10 cellular contexts compared by ENCODE assay signal in the genomic region with DNA sequence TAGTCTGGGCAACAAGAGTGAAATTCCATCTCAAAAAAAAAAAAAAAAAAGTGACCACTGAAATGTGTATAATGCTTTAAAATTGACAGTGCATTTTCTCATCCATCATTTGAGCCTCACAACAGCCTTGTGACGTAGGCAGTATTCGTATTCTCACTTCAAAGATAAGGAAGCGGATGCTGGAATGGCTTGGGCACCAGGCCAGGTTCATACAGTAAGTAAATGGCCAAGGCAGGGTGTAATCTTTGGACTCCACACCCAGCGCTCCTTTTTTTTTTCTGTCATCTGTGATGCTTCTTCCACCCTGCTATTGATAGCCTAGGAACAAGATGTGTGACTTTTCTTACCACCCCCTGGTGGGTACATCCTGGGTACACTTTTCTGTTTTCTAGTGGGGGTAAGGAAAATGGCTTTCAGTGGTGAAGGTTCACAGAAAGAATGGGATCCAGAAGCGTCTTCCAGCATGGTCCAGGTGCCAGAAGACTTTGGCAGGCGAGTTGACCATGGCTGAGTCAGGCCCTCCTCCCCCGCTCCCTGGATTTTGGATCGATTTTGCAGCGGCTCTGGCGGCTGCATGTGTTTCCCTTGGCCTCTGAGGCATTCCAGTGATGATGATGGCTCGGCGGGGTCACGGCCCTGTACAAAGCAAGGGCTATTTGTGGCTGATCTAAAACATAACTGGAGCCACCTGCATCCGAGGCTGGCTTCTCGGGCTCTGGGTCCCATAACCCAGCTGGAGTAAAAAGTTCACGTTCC.
DNase-seq lines count a peak whose midpoint lies in the region; TF ChIP-seq lines count a peak whose summit lies in the region.
"Had no signal": no experiment of that assay in that cellular context is flagged by ENCODE, and none has a peak within 500 bp of the region (broad histone marks: within the 10 kb centered on the region; RNA-seq: fewer than 3 reads in every experiment).

No MANE protein-coding gene starts in this region.

- H3K4me1 ChIP-seq in esophagus muscularis mucosa: peaks cover 51 to 78% (median 67%) of the 10 kb centered on the region in 4 donors
- H3K4me1 ChIP-seq in tibial artery: peaks cover 5 to 69% (median 53%) of the 10 kb centered on the region in 4 donors

- H3K4me3 ChIP-seq in esophagus muscularis mucosa (no peak overlapping the region), tibial artery (peak overlapping the region in 1 of 2 donors; percentile 4)

- H3K27ac ChIP-seq in esophagus muscularis mucosa (replicated peaks in 1 of 4) (peak overlapping the region; percentile 79 to 86 (median 84)), tibial artery (peak overlapping the region; percentile 84 to 85)

- TF ChIP-seq POLR2A in esophagus muscularis mucosa (IDR thresholded peaks at IDR 0.05; ENCODE audit: low read depth): no peak

- H3K36me3 ChIP-seq in esophagus muscularis mucosa: no peaks in the 10 kb centered on the region
- H3K36me3 ChIP-seq in tibial artery: peaks cover 0 to 13% (median 0%) of the 10 kb centered on the region in 3 donors

- TF ChIP-seq EP300 in esophagus muscularis mucosa (IDR thresholded peaks at IDR 0.05): no peak

- DNase-seq in HuH-7.5 (ENCODE audit: low spot score) (peak; percentile 50), esophagus muscularis mucosa (ENCODE audit: extremely low spot score) (peak; percentile 95), lung microvascular endothelial cell (ENCODE audit: low read depth in 2 of 2) (peak; percentile 26 to 35), tibial artery (peak; percentile 91 to 97), NCI-H774 (lab: John Stamatoyannopoulos, UW) (no peak), SW 1271 (lab: John Stamatoyannopoulos, UW) (no peak)
- DNase-seq in activated effector memory CD4-positive, alpha-beta T cell treated with anti-CD3 and anti-CD28 coated beads, Interleukin-2, amount 50 U/mL, for 16 hours: no peak
- DNase-seq in activated naive CD4-positive, alpha-beta T cell treated with anti-CD3 and anti-CD28 coated beads, Interleukin-2, amount 50 U/mL, for 16 hours: no peak
- DNase-seq: activated naive CD8-positive, alpha-beta T cell treated with anti-CD3 and anti-CD28 coated beads, Interleukin-2, amount 10 ng/mL, durations not matched to agents 7 days and 5 days; stimulated activated CD4-positive, alpha-beta T cell treated with anti-CD3 and anti-CD28 coated beads, Interleukin-12 subunit alpha, Interleukin-12 subunit beta, amount 100 ng/mL, for 4 hours had no signal

- intact Hi-C loops in esophagus muscularis mucosa (cut with DNase I): loop anchor here (5.0 kb wide), 2 partner anchors 104 to 106 kb away; no protein-coding TSS in a partner anchor
- intact Hi-C loops in tibial artery (cut with DNase I; ENCODE audit: low total_unique reads): loop anchor here (10.0 kb wide), 1 partner anchor 109 kb away; the partner anchor contains the start of gene CACNA1C

- no peaks in the 10 kb centered on the region for H3K27me3 ChIP-seq in esophagus muscularis mucosa
- no peaks in the 10 kb centered on the region for H3K27me3 ChIP-seq in tibial artery

- 32% methylated on average over 16 of the region's 16 CpGs for WGBS in esophagus muscularis mucosa

- TF ChIP-seq CTCF in esophagus muscularis mucosa (IDR thresholded peaks at IDR 0.05) (no peak), tibial artery (IDR thresholded peaks at IDR 0.05) (no peak)

- peaks cover 0 to 18% (median 7%) of the 10 kb centered on the region in 4 donors for H3K9me3 ChIP-seq in esophagus muscularis mucosa
- H3K9me3 ChIP-seq in tibial artery: peaks cover 0 to 16% (median 0%) of the 10 kb centered on the region in 3 donors

Comparison
In these comparisons a context has a peak if more than half of its experiments do, and no peak if none do; other contexts are left out.
1. DNase-seq: peak in HuH-7.5 (single experiment), esophagus muscularis mucosa (single experiment), lung microvascular endothelial cell (2 of 2) and tibial artery (2 of 2); none in NCI-H774 (single experiment), activated effector memory CD4-positive, alpha-beta T cell treated with anti-CD3 and anti-CD28 coated beads, Interleukin-2, amount 50 U/mL, for 16 hours (single experiment), SW 1271 (0 of 2) and activated naive CD4-positive, alpha-beta T cell treated with anti-CD3 and anti-CD28 coated beads, Interleukin-2, amount 50 U/mL, for 16 hours (single experiment).